Comparison of ENCODE assay signal across 10 cellular contexts in the genomic region with DNA sequence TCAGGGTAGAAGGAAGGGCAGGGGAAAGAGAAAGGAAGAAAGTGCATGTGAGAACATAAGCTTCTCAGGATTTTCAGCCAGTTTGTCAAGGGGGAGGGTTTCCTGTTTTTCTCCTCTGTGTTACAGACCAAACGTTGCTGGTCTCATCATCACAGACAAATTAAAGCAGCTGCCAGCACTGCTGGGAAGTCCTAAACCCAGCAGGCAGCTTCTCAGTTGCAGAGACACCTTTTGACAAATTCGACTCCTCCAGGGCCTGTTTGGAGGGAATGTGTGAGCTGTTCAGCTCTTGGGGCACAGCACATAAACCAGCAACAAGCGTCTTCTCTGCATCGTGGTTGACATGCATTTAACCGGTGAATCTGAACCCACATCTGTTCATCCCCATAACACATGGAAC.
A peak's percentile ranks its signal among the peaks of the same experiment; 100 is the strongest.
DNase-seq lines count a peak whose midpoint lies in the region; ATAC-seq and TF ChIP-seq lines count a peak whose summit lies in the region.
"Had no signal": no experiment of that assay in that cellular context is flagged by ENCODE, and none has a peak within 500 bp of the region (broad histone marks: within the 10 kb centered on the region; RNA-seq: fewer than 3 reads in every experiment).

No MANE protein-coding gene starts in this region.

- no peak overlapping the region for H3K4me3 Mint-ChIP-seq in endodermal cell

- H3K4me1 ChIP-seq in SJCRH30 (peaks cover 29% of the 10 kb centered on the region), endodermal cell (ENCODE audit: control insufficient read depth, insufficient read depth, low read length) (no peaks in the 10 kb centered on the region), lower lobe of right lung (peaks cover 26% of the 10 kb centered on the region)

- peak; percentile 10 to 24 for DNase-seq in activated CD4-positive, alpha-beta T cell treated with anti-CD3 and anti-CD28 coated beads for 4 hours
- no peak for DNase-seq in activated CD4-positive, alpha-beta T cell treated with anti-CD3 and anti-CD28 coated beads, Interleukin-2, amount 50 U/mL, for 1 hour
- DNase-seq in SJCRH30 (peak; percentile 74 to 88), endodermal cell (peak; percentile 61), sciatic nerve (ENCODE audit: low spot score) (no peak), kidney tubule cell (ENCODE audit: low spot score) (no peak), lower lobe of right lung (no peak)
- DNase-seq in stimulated activated CD4-positive, alpha-beta T cell treated with anti-CD3 and anti-CD28 coated beads, Interleukin-2, amount 100 ng/mL, for 48 hours, result no peak
- DNase-seq: foreskin melanocyte had no signal

- ATAC-seq in sciatic nerve (peak; percentile 58), lower lobe of right lung (no peak)

- 47 to 60% methylated on average over 1 to 5 of the region's 5 CpGs for WGBS in endodermal cell (ENCODE audit: insufficient coverage in 1 of 2, insufficient read length in 1 of 2), 2 experiments

- H3K9me3 ChIP-seq in SJCRH30 (replicated peaks), result peaks cover 4% of the 10 kb centered on the region; the same call in 1 of the 2 replicates
- no peaks in the 10 kb centered on the region for H3K9me3 ChIP-seq in endodermal cell (ENCODE audit: control insufficient read depth, low read length)
- no peaks in the 10 kb centered on the region for H3K9me3 ChIP-seq in lower lobe of right lung
- H3K9me3 ChIP-seq: adrenal gland had no signal

- no peak for TF ChIP-seq CTCF in endodermal cell (conservative IDR thresholded peaks at IDR 0.05)
- TF ChIP-seq CTCF in lower lobe of right lung (IDR thresholded peaks at IDR 0.05), result no peak

- intact Hi-C loops in sciatic nerve (cut with DNase I), result no loop called here
- intact Hi-C loops in lower lobe of right lung (cut with DNase I), result no loop called here

- peak overlapping the region; percentile 59 for H3K27ac ChIP-seq in SJCRH30
- no peak overlapping the region for H3K27ac ChIP-seq in endodermal cell (ENCODE audit: low read depth, low read length)
- H3K27ac ChIP-seq in lower lobe of right lung, result no peak overlapping the region

- no peak overlapping the region for H3K27ac Mint-ChIP-seq in endodermal cell

- H3K4me3 ChIP-seq in SJCRH30 (0 out of 2 replicates have a peak overlapping the region, but pooled peaks have one; percentile 3), endodermal cell (ENCODE audit: low read length) (no peak overlapping the region), lower lobe of right lung (no peak overlapping the region)
- H3K4me3 ChIP-seq: adrenal gland had no signal

- no peaks in the 10 kb centered on the region for H3K27me3 ChIP-seq in SJCRH30
- H3K27me3 ChIP-seq in endodermal cell (ENCODE audit: control insufficient read depth, insufficient read depth, low read length, poor library complexity, severe bottlenecking), result no peaks in the 10 kb centered on the region
- H3K27me3 ChIP-seq in lower lobe of right lung (ENCODE audit: low read depth), result no peaks in the 10 kb centered on the region

- no peaks in the 10 kb centered on the region for H3K36me3 Mint-ChIP-seq in endodermal cell (ENCODE audit: low read depth)

- peaks cover 39% of the 10 kb centered on the region for H3K4me1 Mint-ChIP-seq in endodermal cell

- H3K36me3 ChIP-seq in SJCRH30 (no peaks in the 10 kb centered on the region), endodermal cell (ENCODE audit: control insufficient read depth, insufficient read depth, low read length) (no peaks in the 10 kb centered on the region), lower lobe of right lung (no peaks in the 10 kb centered on the region)
- H3K36me3 ChIP-seq: adrenal gland had no signal

- H3K9ac ChIP-seq in endodermal cell (ENCODE audit: extremely low read depth, low read length, poor library complexity, severe bottlenecking), result no peak overlapping the region

- H3K27me3 Mint-ChIP-seq in endodermal cell (ENCODE audit: insufficient read depth), result peaks cover 1% of the 10 kb centered on the region

- peaks cover 3% of the 10 kb centered on the region for H3K9me3 Mint-ChIP-seq in endodermal cell

Comparison
In these comparisons a context has a peak if more than half of its experiments do, and no peak if none do; other contexts are left out.
1. DNase-seq: peak in activated CD4-positive, alpha-beta T cell treated with anti-CD3 and anti-CD28 coated beads for 4 hours (2 of 2), SJCRH30 (2 of 2) and endodermal cell (single experiment); none in activated CD4-positive, alpha-beta T cell treated with anti-CD3 and anti-CD28 coated beads, Interleukin-2, amount 50 U/mL, for 1 hour (single experiment), sciatic nerve (single experiment), kidney tubule cell (single experiment), stimulated activated CD4-positive, alpha-beta T cell treated with anti-CD3 and anti-CD28 coated beads, Interleukin-2, amount 100 ng/mL, for 48 hours (0 of 2) and lower lobe of right lung (single experiment).